ENCODE assay signal across 12 cellular contexts in the genomic region with DNA sequence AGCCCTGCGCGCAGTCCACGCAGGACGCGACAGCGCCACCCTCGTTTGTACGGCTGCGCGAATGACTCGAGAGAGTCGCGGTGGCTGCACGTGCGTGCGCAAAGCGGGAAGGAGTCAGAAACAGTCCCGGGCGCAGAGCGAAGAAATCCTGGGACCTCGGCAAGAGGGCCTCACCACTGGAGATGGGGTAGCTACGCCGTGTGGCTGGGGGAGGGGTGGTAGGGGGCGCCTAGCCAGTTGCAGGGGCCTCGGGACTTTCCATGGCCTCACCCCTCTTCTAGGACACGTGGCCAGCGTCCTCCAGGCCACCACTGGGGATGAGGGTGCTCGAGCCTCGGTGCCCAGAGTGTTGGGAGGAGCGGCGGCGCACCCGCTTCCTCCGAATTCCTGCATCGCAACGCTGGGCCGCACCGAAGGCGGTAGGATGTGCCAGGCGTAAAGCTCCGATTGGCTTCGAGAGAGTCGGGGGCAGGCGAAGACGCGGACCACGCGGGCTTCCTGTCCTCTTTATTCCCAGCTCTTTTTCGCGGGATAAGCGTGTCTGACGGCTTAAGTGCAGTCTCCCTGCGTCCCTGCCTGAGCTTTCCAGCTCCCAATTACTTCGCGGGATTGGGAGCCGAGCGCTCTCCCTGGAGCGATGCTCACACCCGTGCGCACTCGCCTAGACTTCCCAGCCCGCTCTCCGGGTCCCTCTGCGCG. TPM values are rescaled to one million over a fixed set of nuclear protein-coding genes. Genes with fewer than 3 reads are reported as not detected.
DNase-seq lines count a peak whose midpoint lies in the region; ATAC-seq and TF ChIP-seq lines count a peak whose summit lies in the region.
"Had no signal": no experiment of that assay in that cellular context is flagged by ENCODE, and none has a peak within 500 bp of the region (broad histone marks: within the 10 kb centered on the region; RNA-seq: fewer than 3 reads in every experiment).

No MANE protein-coding gene starts in this region.

- H3K9ac ChIP-seq in SK-N-SH (no peak overlapping the region), skeletal muscle satellite cell (ENCODE audit: low read depth, low read length) (no peak overlapping the region)

- POLR2A ChIA-PET in activated CD4-positive, alpha-beta T cell treated with anti-CD3 and anti-CD28 coated beads, Interleukin-2, amount 10 ng/mL, durations not matched to agents 7 days and 5 days (lab: Charles Lee), result interaction anchor here (0.7 kb wide), 1 partner anchor 318 kb away, joined by 3 read pairs; no protein-coding TSS in a partner anchor
- POLR2A ChIA-PET in SK-N-SH (lab: Yijun Ruan, JAX), result no interaction called here

- H3F3A ChIP-seq in SK-N-SH (replicated peaks; ENCODE audit: insufficient read depth), result peaks cover 3% of the 10 kb centered on the region

- no peaks in the 10 kb centered on the region for H3K9me3 Mint-ChIP-seq in activated CD4-positive, alpha-beta T cell treated with anti-CD3 and anti-CD28 coated beads, Interleukin-2, amount 10 ng/mL, durations not matched to agents 7 days and 5 days

- WGBS in SK-N-SH (ENCODE audit: low lambda C conversion rate), result 23% methylated on average over 27 of the region's 65 CpGs
- 21% methylated on average over 62 of the region's 65 CpGs for WGBS in prostate gland

- H3K79me2 ChIP-seq in SK-N-SH (ENCODE audit: insufficient read depth), result no peaks in the 10 kb centered on the region

- no peak for DNase-seq in activated CD4-positive, alpha-beta T cell treated with anti-CD3 and anti-CD28 coated beads, Interleukin-2, amount 10 ng/mL, durations not matched to agents 7 days and 5 days
- DNase-seq in activated CD4-positive, alpha-beta T cell treated with anti-CD3 and anti-CD28 coated beads for 48 hours, result no peak
- peak; percentile 34 for DNase-seq in SK-N-SH
- DNase-seq in foreskin keratinocyte, result peak in 1 of 2 donors; percentile 22
- DNase-seq in prostate gland (ENCODE audit: low spot score), result no peak
- DNase-seq in inferior parietal cortex (ENCODE audit: extremely low spot score), result no peak
- no peak for DNase-seq in left lobe of liver (ENCODE audit: low spot score)
- DNase-seq: activated CD4-positive, CD25-positive, alpha-beta regulatory T cell; AML-193 had no signal

- TF ChIP-seq CTCF in SK-N-SH (IDR thresholded peaks at IDR 0.05), result no peak
- no peak for TF ChIP-seq CTCF in foreskin keratinocyte (conservative IDR thresholded peaks at IDR 0.05)
- TF ChIP-seq CTCF in prostate gland (IDR thresholded peaks at IDR 0.05), result no peak

- peak; percentile 14 for ATAC-seq in foreskin keratinocyte
- no peak for ATAC-seq in left lobe of liver

- TF ChIP-seq POLR2A in prostate gland (IDR thresholded peaks at IDR 0.05), result no peak

- H3K4me1 ChIP-seq in SK-N-SH (ENCODE audit: control insufficient read depth in 1 of 2, insufficient read depth in 2 of 2, low read depth in 1 of 2, low read length in 1 of 2), result peaks cover 2 to 3% of the 10 kb centered on the region in 2 experiments; a peak in 1 of 4 replicates
- no peaks in the 10 kb centered on the region for H3K4me1 ChIP-seq in foreskin keratinocyte
- peaks cover 7% of the 10 kb centered on the region for H3K4me1 ChIP-seq in skeletal muscle satellite cell (ENCODE audit: control insufficient read depth, insufficient read depth, low read length)
- H3K4me1 ChIP-seq in prostate gland (replicated peaks), result peaks cover 9% of the 10 kb centered on the region

- H4K20me1 ChIP-seq in SK-N-SH (ENCODE audit: insufficient read depth), result no peaks in the 10 kb centered on the region

- H3K36me3 Mint-ChIP-seq in activated CD4-positive, alpha-beta T cell treated with anti-CD3 and anti-CD28 coated beads, Interleukin-2, amount 10 ng/mL, durations not matched to agents 7 days and 5 days (ENCODE audit: low read depth), result no peaks in the 10 kb centered on the region

- intact Hi-C loops in prostate gland (cut with DNase I), result loop anchor here (5.0 kb wide), 3 partner anchors 53 to 173 kb away; partner anchors contain the start of gene FOXP4

- H3K9me3 ChIP-seq in SK-N-SH (no peaks in the 10 kb centered on the region), skeletal muscle satellite cell (replicated peaks; ENCODE audit: low read length) (no peaks in the 10 kb centered on the region), prostate gland (no peaks in the 10 kb centered on the region)

- H3K27ac Mint-ChIP-seq in activated CD4-positive, alpha-beta T cell treated with anti-CD3 and anti-CD28 coated beads, Interleukin-2, amount 10 ng/mL, durations not matched to agents 7 days and 5 days, result no peak overlapping the region

- no peak overlapping the region for H2AFZ ChIP-seq in SK-N-SH (ENCODE audit: low read depth)

- no peak for TF ChIP-seq EP300 in SK-N-SH (IDR thresholded peaks at IDR 0.05; ENCODE audit: borderline replicate concordance in 1 of 2, low read depth in 1 of 2, low read length in 1 of 2)

- no peaks in the 10 kb centered on the region for H3K9me2 ChIP-seq in SK-N-SH

- H3K4me3 Mint-ChIP-seq in activated CD4-positive, alpha-beta T cell treated with anti-CD3 and anti-CD28 coated beads, Interleukin-2, amount 10 ng/mL, durations not matched to agents 7 days and 5 days, result peak overlapping the region; percentile 9

- TF ChIP-seq RAD21 in SK-N-SH (IDR thresholded peaks at IDR 0.05; ENCODE audit: low read length), result no peak

- no peak overlapping the region for H3K27ac ChIP-seq in SK-N-SH (ENCODE audit: low read depth in 2 of 2, low read length in 1 of 2)
- H3K27ac ChIP-seq in foreskin keratinocyte, result no peak overlapping the region
- H3K27ac ChIP-seq in prostate gland, result no peak overlapping the region

- peak overlapping the region; percentile 52; the same call in 1 of the 2 replicates for H3K4me2 ChIP-seq in SK-N-SH
- peak overlapping the region; percentile 25 for H3K4me2 ChIP-seq in skeletal muscle satellite cell (ENCODE audit: low read length)

- H3K4me1 Mint-ChIP-seq in activated CD4-positive, alpha-beta T cell treated with anti-CD3 and anti-CD28 coated beads, Interleukin-2, amount 10 ng/mL, durations not matched to agents 7 days and 5 days, result peaks cover 22% of the 10 kb centered on the region

- CTCF ChIA-PET in activated CD4-positive, alpha-beta T cell treated with anti-CD3 and anti-CD28 coated beads, Interleukin-2, amount 10 ng/mL, durations not matched to agents 7 days and 5 days (lab: Charles Lee), result interaction anchor here (1.2 to 1.8 kb wide), 2 partner anchors 215 to 1192 kb away, joined by 3 read pairs; no protein-coding TSS in a partner anchor
- CTCF ChIA-PET in SK-N-SH (lab: Yijun Ruan, JAX), result interaction anchor here (0.7 to 12.1 kb wide), 15 partner anchors 9 to 413 kb away, joined by 3 to 285 read pairs (median 3); partner anchors contain the start of gene TOMM6

- H3K27me3 ChIP-seq in SK-N-SH (ENCODE audit: insufficient read depth) (peaks cover 95% of the 10 kb centered on the region), foreskin keratinocyte (peaks cover 79% of the 10 kb centered on the region), skeletal muscle satellite cell (ENCODE audit: control insufficient read depth, insufficient read depth, low read length) (peaks cover 92% of the 10 kb centered on the region), prostate gland (replicated peaks; ENCODE audit: insufficient read depth) (peaks cover 24% of the 10 kb centered on the region)

- no peak overlapping the region; a peak in 1 of 4 replicates for H3K4me3 ChIP-seq in SK-N-SH (ENCODE audit: low read depth in 2 of 2, low read length in 1 of 2)
- no peak overlapping the region for H3K4me3 ChIP-seq in skeletal muscle satellite cell (ENCODE audit: low read length)
- H3K4me3 ChIP-seq in prostate gland, result no peak overlapping the region

- H3K27me3 Mint-ChIP-seq in activated CD4-positive, alpha-beta T cell treated with anti-CD3 and anti-CD28 coated beads, Interleukin-2, amount 10 ng/mL, durations not matched to agents 7 days and 5 days, result peaks cover 86% of the 10 kb centered on the region

- H3K36me3 ChIP-seq in SK-N-SH (replicated peaks in 1 of 2; ENCODE audit: control insufficient read depth in 1 of 2, insufficient read depth in 2 of 2, low read length in 1 of 2) (no peaks in the 10 kb centered on the region), skeletal muscle satellite cell (ENCODE audit: insufficient read depth, low read length) (no peaks in the 10 kb centered on the region), prostate gland (no peaks in the 10 kb centered on the region)

TF ChIP-seq in SK-N-SH, 30 proteins besides CTCF, POLR2A, EP300 and RAD21 (continues in another document):
- TF ChIP-seq GABPA (IDR thresholded peaks at IDR 0.05; ENCODE audit: low read depth) (no peak), TEAD4 (IDR thresholded peaks at IDR 0.05; ENCODE audit: borderline replicate concordance, insufficient read depth) (no peak), RFX5 (IDR thresholded peaks at IDR 0.05; ENCODE audit: low read length) (no peak), RCOR1 (IDR thresholded peaks at IDR 0.05; ENCODE audit: low read length) (no peak), SIN3A (IDR thresholded peaks at IDR 0.05; ENCODE audit: borderline replicate concordance, low read depth, low read length) (no peak), YY1 (IDR thresholded peaks at IDR 0.05; ENCODE audit: low read depth) (no peak)

RNA-seq across cellular contexts. Expression of gene NCR2, which starts 38.7 kb away (rescaled TPM):
- total RNA-seq in activated CD4-positive, alpha-beta T cell treated with anti-CD3 and anti-CD28 coated beads, Interleukin-2, amount 10 ng/mL, durations not matched to agents 7 days and 5 days, result not detected
- not detected in 2 replicates for polyA plus RNA-seq in SK-N-SH (2012; rRNA removed)
- not detected in 2 replicates for polyA plus RNA-seq in SK-N-SH (2012; cell fraction: cytosol; rRNA removed)
- polyA plus RNA-seq in SK-N-SH (2012; cell fraction: nucleus; rRNA removed), result not detected in 2 replicates
- not detected in 2 replicates for total RNA-seq in foreskin keratinocyte
- not detected in 2 replicates for polyA plus RNA-seq in foreskin keratinocyte
- not detected in 2 replicates for total RNA-seq in skeletal muscle satellite cell (2012; rRNA removed)
- not detected for total RNA-seq in prostate gland
- not detected for total RNA-seq in left lobe of liver
- total RNA-seq: bronchial epithelial cell, glomerular endothelial cell had no signal
